Comparison of ENCODE assay signal across 1 cellular context in the genomic region with DNA sequence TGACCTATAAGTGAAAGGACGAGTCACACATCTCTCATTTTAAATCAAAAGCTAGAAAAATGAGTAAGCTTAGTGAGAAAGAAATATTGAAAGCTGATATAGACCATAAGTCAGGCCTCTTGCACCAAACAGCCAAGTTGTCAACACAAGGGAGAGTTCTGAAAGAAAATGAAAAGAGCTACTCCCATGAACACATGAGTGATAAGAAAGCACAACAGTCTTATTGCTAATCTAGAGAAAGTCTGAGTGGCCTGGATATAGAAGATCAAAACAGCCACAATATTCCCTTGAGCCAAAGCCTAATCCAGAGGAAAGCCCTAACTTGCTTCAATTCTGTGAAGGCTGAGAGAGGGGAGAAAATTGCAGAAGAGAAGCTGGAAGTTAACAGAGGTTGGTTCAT.
TF ChIP-seq lines count a peak whose summit lies in the region.

No MANE protein-coding gene starts in this region.

TF ChIP-seq in GM12878, 131 proteins besides CTCF, POLR2A, EP300 and RAD21 (continued from another document):
- TF ChIP-seq ZZZ3 (IDR thresholded peaks at IDR 0.05; ENCODE audit: control insufficient read depth, insufficient read length, low read depth) (no peak), JUNB (IDR thresholded peaks at IDR 0.05) (peak; percentile 46; the same call in 1 of the 2 replicates), SRF (IDR thresholded peaks at IDR 0.05; ENCODE audit: low read depth in 2 of 2, low read length in 2 of 2) (no peak)
